In genomic region chr4:159296061-159296460, GRCh38 we compare ENCODE assay signal across 17 cellular contexts.
DNase-seq lines count a peak whose midpoint lies in the region; ATAC-seq and TF ChIP-seq lines count a peak whose summit lies in the region.
"Had no signal": no experiment of that assay in that cellular context is flagged by ENCODE, and none has a peak within 500 bp of the region (broad histone marks: within the 10 kb centered on the region; RNA-seq: fewer than 3 reads in every experiment).

No MANE protein-coding gene starts in this region.

- H3K27ac Mint-ChIP-seq in CD4-positive, alpha-beta T cell, result no peak overlapping the region
- H3K27ac Mint-ChIP-seq: activated naive CD8-positive, alpha-beta T cell treated with anti-CD3 and anti-CD28 coated beads, Interleukin-2, amount 50 U/mL, for 24 hours had no signal

- H3K79me2 ChIP-seq in ACC112 (ENCODE audit: control insufficient read depth, insufficient read depth, low read length, unreplicated experiment), result peaks cover 3% of the 10 kb centered on the region

- CTCF ChIA-PET in CD4-positive, alpha-beta T cell (lab: Charles Lee), result no interaction called here

- in situ Hi-C loops in astrocyte of the spinal cord (cut with HindIII; ENCODE audit: low sequenced_read_pairs), result no loop called here

- H3K4me1 Mint-ChIP-seq in CD4-positive, alpha-beta T cell (ENCODE audit: low read depth), result no peaks in the 10 kb centered on the region

- no peaks in the 10 kb centered on the region for H3K36me3 Mint-ChIP-seq in CD4-positive, alpha-beta T cell (ENCODE audit: low read depth)

- intact Hi-C loops in CD4-positive, alpha-beta T cell (cut with DNase I, micrococcal nuclease), result no loop called here

- no peaks in the 10 kb centered on the region for H3K9me3 ChIP-seq in CD4-positive, alpha-beta T cell (ENCODE audit: control insufficient read depth, low read length)
- H3K9me3 ChIP-seq: gastroesophageal sphincter had no signal

- H3K27me3 ChIP-seq in ACC112 (ENCODE audit: insufficient read depth, low read length) (no peaks in the 10 kb centered on the region), foreskin keratinocyte (no peaks in the 10 kb centered on the region)
- H3K27me3 ChIP-seq in CD4-positive, alpha-beta T cell (ENCODE audit: control insufficient read depth, insufficient read depth, low read length), result no peaks in the 10 kb centered on the region
- H3K27me3 ChIP-seq: gastroesophageal sphincter had no signal

- no peaks in the 10 kb centered on the region for H3K36me3 ChIP-seq in ACC112 (ENCODE audit: insufficient read depth, low read length)
- H3K36me3 ChIP-seq: gastroesophageal sphincter had no signal

- H3K9me3 Mint-ChIP-seq in CD4-positive, alpha-beta T cell, result no peaks in the 10 kb centered on the region
- H3K9me3 Mint-ChIP-seq: activated naive CD8-positive, alpha-beta T cell treated with anti-CD3 and anti-CD28 coated beads, Interleukin-2, amount 50 U/mL, for 24 hours had no signal

- DNase-seq in astrocyte of the spinal cord (ENCODE audit: low read depth, low spot score), result peak; percentile 52
- peak in 1 of 2 donors; percentile 58 for DNase-seq in foreskin keratinocyte
- no peak for DNase-seq in CD4-positive, alpha-beta T cell
- DNase-seq in activated CD8-positive, alpha-beta memory T cell treated with anti-CD3 and anti-CD28 coated beads, Interleukin-2, amount 50 U/mL, for 48 hours, result no peak
- no peak for DNase-seq in GM20000 (ENCODE audit: low spot score)
- DNase-seq: activated CD4-positive, alpha-beta T cell treated with anti-CD3 and anti-CD28 coated beads for 4 hours; activated naive CD8-positive, alpha-beta T cell treated with anti-CD3 and anti-CD28 coated beads, Interleukin-2, amount 50 U/mL, for 24 hours; AML-193; DMS79; NCI-H1436; NCI-H446 treated with DMSO at 0.1 percent for 48 hours had no signal

- H3K27me3 Mint-ChIP-seq in CD4-positive, alpha-beta T cell, result no peaks in the 10 kb centered on the region
- H3K27me3 Mint-ChIP-seq: activated naive CD8-positive, alpha-beta T cell treated with anti-CD3 and anti-CD28 coated beads, Interleukin-2, amount 50 U/mL, for 24 hours; progenitor cell of endocrine pancreas had no signal

- no peak overlapping the region for H3K4me3 Mint-ChIP-seq in CD4-positive, alpha-beta T cell
- H3K4me3 Mint-ChIP-seq: activated naive CD8-positive, alpha-beta T cell treated with anti-CD3 and anti-CD28 coated beads, Interleukin-2, amount 50 U/mL, for 24 hours had no signal

- H2AFZ ChIP-seq in ACC112 (ENCODE audit: low read length, unreplicated experiment), result no peak overlapping the region
- H2AFZ ChIP-seq: PC-9 had no signal

- ATAC-seq in HG02885 (IDR thresholded peaks at IDR 0.05; ENCODE audit: poor library complexity, unreplicated experiment), result peak; percentile 30
- ATAC-seq in foreskin keratinocyte, result peak; percentile 68
- ATAC-seq in CD4-positive, alpha-beta T cell (ENCODE audit: poor library complexity), result no peak
- no peak for ATAC-seq in GM18867 (IDR thresholded peaks at IDR 0.05; ENCODE audit: unreplicated experiment)
- ATAC-seq: activated naive CD8-positive, alpha-beta T cell treated with anti-CD3 and anti-CD28 coated beads, Interleukin-2, amount 50 U/mL, for 24 hours; gastroesophageal sphincter had no signal

- TF ChIP-seq CTCF in astrocyte of the spinal cord (IDR thresholded peaks at IDR 0.05; ENCODE audit: low read depth, low read length), result no peak
- TF ChIP-seq CTCF in foreskin keratinocyte (conservative IDR thresholded peaks at IDR 0.05), result no peak
- no peak for TF ChIP-seq CTCF in CD4-positive, alpha-beta T cell (IDR thresholded peaks at IDR 0.05)
- no peak for TF ChIP-seq CTCF in GM20000 (IDR thresholded peaks at IDR 0.05; ENCODE audit: extremely low read depth, missing control alignments)

- H3K4me3 ChIP-seq in ACC112 (ENCODE audit: low read depth, low read length), result no peak overlapping the region
- H3K4me3 ChIP-seq in astrocyte of the spinal cord (ENCODE audit: low read depth, low read length), result no peak overlapping the region
- H3K4me3 ChIP-seq: gastroesophageal sphincter, PC-9 had no signal

- H3K4me1 ChIP-seq in ACC112 (ENCODE audit: control insufficient read depth, insufficient read depth, low read length, unreplicated experiment), result peaks cover 34% of the 10 kb centered on the region
- peaks cover 51% of the 10 kb centered on the region for H3K4me1 ChIP-seq in foreskin keratinocyte

- POLR2A ChIA-PET in CD4-positive, alpha-beta T cell (lab: Charles Lee), result no interaction called here

- H3K27ac ChIP-seq in ACC112 (ENCODE audit: low read depth, low read length) (peak overlapping the region; percentile 7; the same call in 1 of the 2 replicates), foreskin keratinocyte (no peak overlapping the region)
- H3K27ac ChIP-seq in CD4-positive, alpha-beta T cell (ENCODE audit: low read depth, low read length), result no peak overlapping the region
- H3K27ac ChIP-seq: gastroesophageal sphincter had no signal

Comparison
In these comparisons a context has a peak if more than half of its experiments do, and no peak if none do; other contexts are left out.
1. ATAC-seq: peak in HG02885 (single experiment) and foreskin keratinocyte (single experiment); none in CD4-positive, alpha-beta T cell (single experiment) and GM18867 (single experiment).